Comparison of ENCODE assay signal across 1 cellular context in genomic region chr21:33383056-33383888, GRCh38.
TF ChIP-seq lines count a peak whose summit lies in the region.

No MANE protein-coding gene starts in this region.

TF ChIP-seq in HepG2, 621 proteins besides CTCF, POLR2A, EP300 and RAD21 (continued from another document and continues in another):
- TF ChIP-seq ZNF318 (CRISPR knock-in tag; IDR thresholded peaks at IDR 0.05) (no peak), HDAC6 (IDR thresholded peaks at IDR 0.05; ENCODE audit: low read depth, low read length) (no peak), ZNF281 (CRISPR knock-in tag; IDR thresholded peaks at IDR 0.05; ENCODE audit: borderline replicate concordance) (no peak; the same call in 1 of the 2 replicates), HMG20B (CRISPR knock-in tag; conservative IDR thresholded peaks at IDR 0.05) (0 out of 2 replicates have a peak, but pooled peaks have one; percentile 49), ELF1 (CRISPR knock-in tag; IDR thresholded peaks at IDR 0.05) (no peak), ZNF660 (CRISPR knock-in tag; IDR thresholded peaks at IDR 0.05; ENCODE audit: borderline replicate concordance, low read depth) (no peak), SUZ12 (IDR thresholded peaks at IDR 0.05; ENCODE audit: low read depth, low read length) (no peak), CAMTA2 (CRISPR knock-in tag; IDR thresholded peaks at IDR 0.05; ENCODE audit: borderline replicate concordance) (no peak), ZNF142 (CRISPR knock-in tag; IDR thresholded peaks at IDR 0.05) (no peak), TGIF2 (CRISPR knock-in tag; IDR thresholded peaks at IDR 0.05) (peak; percentile 64; the same call in 1 of the 2 replicates), ATM (IDR thresholded peaks at IDR 0.05; ENCODE audit: borderline replicate concordance) (no peak), MED8 (CRISPR knock-in tag; IDR thresholded peaks at IDR 0.05; ENCODE audit: insufficient replicate concordance) (no peak), RBFOX2 (IDR thresholded peaks at IDR 0.05; ENCODE audit: low read depth, low read length) (no peak), KAT7 (CRISPR knock-in tag; IDR thresholded peaks at IDR 0.05; ENCODE audit: borderline replicate concordance) (no peak), STAT6 (CRISPR knock-in tag; IDR thresholded peaks at IDR 0.05; ENCODE audit: borderline replicate concordance) (0 out of 2 replicates have a peak, but pooled peaks have one; percentile 36), HOXA5 (CRISPR knock-in tag; IDR thresholded peaks at IDR 0.05) (peak; percentile 33; the same call in 1 of the 2 replicates), GLI4 (CRISPR knock-in tag; IDR thresholded peaks at IDR 0.05; ENCODE audit: borderline replicate concordance) (no peak), IKZF4 (CRISPR knock-in tag; IDR thresholded peaks at IDR 0.05; ENCODE audit: borderline replicate concordance, low read depth, not compliant biosample characterization) (no peak), LCORL (IDR thresholded peaks at IDR 0.05) (no peak), LCORL (CRISPR knock-in tag; IDR thresholded peaks at IDR 0.05) (peak; percentile 76; the same call in 1 of the 2 replicates), ZNF839 (CRISPR knock-in tag; IDR thresholded peaks at IDR 0.05; ENCODE audit: borderline replicate concordance) (no peak), KDM4B (CRISPR knock-in tag; IDR thresholded peaks at IDR 0.05) (peak; percentile 65; the same call in 1 of the 2 replicates), KMT2A (CRISPR knock-in tag; IDR thresholded peaks at IDR 0.05) (no peak), ZKSCAN1 (IDR thresholded peaks at IDR 0.05; ENCODE audit: low read length) (no peak), ZNF619 (CRISPR knock-in tag; IDR thresholded peaks at IDR 0.05) (no peak), CHCHD3 (CRISPR knock-in tag; IDR thresholded peaks at IDR 0.05) (no peak), MIXL1 (CRISPR knock-in tag; IDR thresholded peaks at IDR 0.05) (peak; percentile 59; the same call in 1 of the 2 replicates), SNRNP70 (IDR thresholded peaks at IDR 0.05; ENCODE audit: low read depth, low read length) (no peak), SSRP1 (CRISPR knock-in tag; IDR thresholded peaks at IDR 0.05) (no peak), SATB2 (CRISPR knock-in tag; IDR thresholded peaks at IDR 0.05) (no peak), MBD4 (IDR thresholded peaks at IDR 0.05; ENCODE audit: borderline replicate concordance, low read length) (no peak), ZNF761 (CRISPR knock-in tag; conservative IDR thresholded peaks at IDR 0.05) (0 out of 2 replicates have a peak, but pooled peaks have one; percentile 67), ARHGAP35 (CRISPR knock-in tag; IDR thresholded peaks at IDR 0.05; ENCODE audit: borderline replicate concordance) (no peak), IRX3 (CRISPR knock-in tag; IDR thresholded peaks at IDR 0.05; ENCODE audit: borderline replicate concordance, low read depth) (0 out of 2 replicates have a peak, but pooled peaks have one; percentile 43), ZNF432 (CRISPR knock-in tag; IDR thresholded peaks at IDR 0.05; ENCODE audit: borderline replicate concordance) (no peak), XRCC5 (optimal IDR thresholded peaks at IDR 0.05; ENCODE audit: low read length) (peak; percentile 59), HOXA3 (CRISPR knock-in tag; IDR thresholded peaks at IDR 0.05) (peak; percentile 64), ZNF75D (CRISPR knock-in tag; IDR thresholded peaks at IDR 0.05; ENCODE audit: borderline replicate concordance) (no peak), SALL2 (CRISPR knock-in tag; IDR thresholded peaks at IDR 0.05) (no peak), DZIP1 (CRISPR knock-in tag; IDR thresholded peaks at IDR 0.05) (no peak)
